ENCODE assay signal across 23 cellular contexts in the genomic region with DNA sequence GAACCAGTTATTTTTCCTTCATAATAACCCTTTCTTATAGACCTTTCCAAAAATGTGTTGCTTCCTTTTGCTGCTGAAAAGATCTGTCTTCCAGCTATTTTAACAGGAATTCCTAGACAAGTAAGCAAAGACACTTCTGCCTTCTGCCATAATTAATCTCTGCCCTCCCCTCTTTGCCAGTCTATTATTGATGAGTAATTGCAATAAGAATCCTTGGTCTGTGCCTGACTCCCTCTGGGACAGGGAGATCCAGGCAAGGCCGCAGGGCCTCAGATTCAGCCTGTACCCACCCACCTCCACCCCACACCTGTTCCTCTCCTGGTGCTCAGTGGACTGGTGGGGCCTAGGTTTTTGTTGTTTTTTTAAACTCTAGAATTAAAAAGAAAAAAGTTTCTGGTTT. TPM values are rescaled to one million over a fixed set of nuclear protein-coding genes. Genes with fewer than 3 reads are reported as not detected.
"Had no signal": no experiment of that assay in that cellular context is flagged by ENCODE, and none has a peak within 500 bp of the region (broad histone marks: within the 10 kb centered on the region; RNA-seq: fewer than 3 reads in every experiment).

No MANE protein-coding gene starts in this region.

- H3K36me3 ChIP-seq: heart left ventricle, right lobe of liver, spleen, tibial nerve, upper lobe of right lung, vagina had no signal

- H3K4me3 ChIP-seq: heart left ventricle, psoas muscle, right lobe of liver, spleen, testis, tibial nerve, upper lobe of right lung, vagina had no signal

- H3K27me3 ChIP-seq: testis had no signal

- H2AFZ ChIP-seq: parathyroid adenoma had no signal

- H3K79me2 ChIP-seq: parathyroid adenoma had no signal

- H3K27ac Mint-ChIP-seq: endodermal cell; naive thymus-derived CD4-positive, alpha-beta T cell; nephron progenitor cell; stimulated activated memory B cell treated with anti-CD40 and anti-IgM and Interleukin-4, amounts not matched to agents 10 μg/mL and 1 μg/mL and 100 μg/mL, for 72 hours; stimulated activated naive CD8-positive, alpha-beta T cell treated with anti-CD3 and anti-CD28 coated beads, Interleukin-15, amount 100 ng/mL, for 72 hours had no signal

- H3K9me3 Mint-ChIP-seq: endodermal cell; stimulated activated memory B cell treated with anti-CD40 and anti-IgM and Interleukin-4, amounts not matched to agents 10 μg/mL and 1 μg/mL and 100 μg/mL, for 72 hours; stimulated activated naive CD8-positive, alpha-beta T cell treated with anti-CD3 and anti-CD28 coated beads, Interleukin-15, amount 100 ng/mL, for 72 hours had no signal

- H3K27ac ChIP-seq: heart left ventricle, parathyroid adenoma, psoas muscle, right lobe of liver, spleen, testis, upper lobe of right lung, vagina had no signal

- ATAC-seq: heart left ventricle; naive thymus-derived CD4-positive, alpha-beta T cell; psoas muscle; right lobe of liver; stimulated activated memory B cell treated with anti-CD40 and anti-IgM and Interleukin-4, amounts not matched to agents 10 μg/mL and 1 μg/mL and 100 μg/mL, for 72 hours; stimulated activated naive CD8-positive, alpha-beta T cell treated with anti-CD3 and anti-CD28 coated beads, Interleukin-15, amount 100 ng/mL, for 72 hours; upper lobe of right lung had no signal

- H3K4me3 Mint-ChIP-seq: endodermal cell; naive thymus-derived CD4-positive, alpha-beta T cell; nephron progenitor cell; stimulated activated memory B cell treated with anti-CD40 and anti-IgM and Interleukin-4, amounts not matched to agents 10 μg/mL and 1 μg/mL and 100 μg/mL, for 72 hours; stimulated activated naive CD8-positive, alpha-beta T cell treated with anti-CD3 and anti-CD28 coated beads, Interleukin-15, amount 100 ng/mL, for 72 hours had no signal

- H3K36me3 Mint-ChIP-seq: stimulated activated memory B cell treated with anti-CD40 and anti-IgM and Interleukin-4, amounts not matched to agents 10 μg/mL and 1 μg/mL and 100 μg/mL, for 72 hours had no signal

- DNase-seq: dermis blood vessel endothelial cell; effector CD4-positive, alpha-beta T cell; endodermal cell; heart left ventricle; hippocampal formation; mammary epithelial cell; naive thymus-derived CD4-positive, alpha-beta T cell; nephron progenitor cell; psoas muscle; retina; right lobe of liver; spleen; stimulated activated CD4-positive, alpha-beta T cell treated with anti-CD3 and anti-CD28 coated beads, Interleukin-15, amount 100 ng/mL, for 24 hours; stimulated activated CD4-positive, alpha-beta T cell treated with anti-CD3 and anti-CD28 coated beads, Interleukin-1b, Interleukin-23, amount 100 ng/mL, for 48 hours; stimulated activated CD4-positive, alpha-beta T cell treated with anti-CD3 and anti-CD28 coated beads, Interleukin-4, amount 100 ng/mL, for 24 hours; stimulated activated naive CD8-positive, alpha-beta T cell treated with anti-CD3 and anti-CD28 coated beads, Interleukin-15, amount 100 ng/mL, for 72 hours; testis; upper lobe of right lung had no signal

- H3K4me1 ChIP-seq: parathyroid adenoma had no signal

RNA-seq across cellular contexts. Expression of a gene that starts 8.3 kb away (rescaled TPM):
- total RNA-seq: liver, right lobe of liver, vagina had no signal
- polyA plus RNA-seq: liver; naive thymus-derived CD4-positive, alpha-beta T cell had no signal
